ENCODE assay signal across 23 cellular contexts in genomic region chr3:59641169-59641914, GRCh38.
A peak's percentile ranks its signal among the peaks of the same experiment; 100 is the strongest.
DNase-seq lines count a peak whose midpoint lies in the region; ATAC-seq, FAIRE-seq and TF ChIP-seq lines count a peak whose summit lies in the region.
"Had no signal": no experiment of that assay in that cellular context is flagged by ENCODE, and none has a peak within 500 bp of the region (broad histone marks: within the 10 kb centered on the region; RNA-seq: fewer than 3 reads in every experiment).

No MANE protein-coding gene starts in this region.

- H3K27ac ChIP-seq in mesenchymal stem cell (ENCODE audit: low read length, poor library complexity, severe bottlenecking) (no peak overlapping the region), thoracic aorta (no peak overlapping the region)
- H3K27ac ChIP-seq: BLaER1 treated with 17β-estradiol and CSF1 and Interleukin-3, amounts not matched to agents 10 nM and 100 nM; HL-60; skin epidermis; transverse colon had no signal

- H3K18ac ChIP-seq in mesenchymal stem cell (ENCODE audit: low read depth in 1 of 2, low read length in 2 of 2): no peak overlapping the region

- H2BK5ac ChIP-seq in mesenchymal stem cell (ENCODE audit: low read depth, low read length, poor library complexity, severe bottlenecking): no peak overlapping the region

- no peak overlapping the region for H3K4ac ChIP-seq in mesenchymal stem cell (ENCODE audit: low read depth in 1 of 2, low read length in 2 of 2)

- H3K4me2 ChIP-seq in mesenchymal stem cell (ENCODE audit: low read length, poor library complexity, severe bottlenecking): no peak overlapping the region
- H3K4me2 ChIP-seq: BLaER1 treated with 17β-estradiol and CSF1 and Interleukin-3, amounts not matched to agents 10 nM and 100 nM had no signal

- no peak overlapping the region for H2AFZ ChIP-seq in mesenchymal stem cell (ENCODE audit: low read depth, low read length)

- H3K9me3 ChIP-seq in mesenchymal stem cell (ENCODE audit: control insufficient read depth, low read length) (peaks cover 7% of the 10 kb centered on the region), thoracic aorta (no peaks in the 10 kb centered on the region)
- H3K9me3 ChIP-seq: BLaER1 treated with 17β-estradiol and CSF1 and Interleukin-3, amounts not matched to agents 10 nM and 100 nM; transverse colon had no signal

- H3K4me3 ChIP-seq in mesenchymal stem cell (ENCODE audit: insufficient read depth in 1 of 2, low read depth in 1 of 2, low read length in 2 of 2) (no peak overlapping the region), thoracic aorta (no peak overlapping the region)
- H3K4me3 ChIP-seq: BLaER1 treated with 17β-estradiol and CSF1 and Interleukin-3, amounts not matched to agents 10 nM and 100 nM; K562; skin epidermis; transverse colon had no signal

- H3K14ac ChIP-seq in mesenchymal stem cell (ENCODE audit: low read length in 2 of 2): no peak overlapping the region

- ATAC-seq in thoracic aorta (ENCODE audit: insufficient number of reproducible peaks, low FRiP score, low read depth) (peak; percentile 69), GM19455 (IDR thresholded peaks at IDR 0.05; ENCODE audit: unreplicated experiment) (no peak)
- ATAC-seq: K562 had no signal

- FAIRE-seq in urothelium cell line (lab: Jason Lieb, UNC): no peak
- FAIRE-seq: GM18507, K562, RCC 7860 had no signal

- H3K4me1 ChIP-seq in mesenchymal stem cell (ENCODE audit: control insufficient read depth, insufficient read depth, low read depth, low read length) (peaks cover 3% of the 10 kb centered on the region), thoracic aorta (ENCODE audit: control insufficient read depth in 1 of 2, low read depth in 2 of 2) (peaks cover 9 to 17% of the 10 kb centered on the region in 2 donors)
- H3K4me1 ChIP-seq: BLaER1 treated with 17β-estradiol and CSF1 and Interleukin-3, amounts not matched to agents 10 nM and 100 nM had no signal

- H3K9ac ChIP-seq in mesenchymal stem cell (ENCODE audit: low read length): peak overlapping the region; percentile 17
- H3K9ac ChIP-seq: BLaER1 treated with 17β-estradiol and CSF1 and Interleukin-3, amounts not matched to agents 10 nM and 100 nM had no signal

- no peak overlapping the region for H2AK5ac ChIP-seq in mesenchymal stem cell (ENCODE audit: low read length, severe bottlenecking)

- H3K27me3 ChIP-seq in mesenchymal stem cell (ENCODE audit: control insufficient read depth in 1 of 2, insufficient read depth in 1 of 2, low read length in 2 of 2): peaks cover 11 to 28% of the 10 kb centered on the region in 2 experiments
- no peaks in the 10 kb centered on the region for H3K27me3 ChIP-seq in thoracic aorta (replicated peaks; ENCODE audit: insufficient read depth)
- H3K27me3 ChIP-seq: BLaER1 treated with 17β-estradiol and CSF1 and Interleukin-3, amounts not matched to agents 10 nM and 100 nM had no signal

- no peak for TF ChIP-seq CTCF in thoracic aorta (IDR thresholded peaks at IDR 0.05)

- DNase-seq in NCI-H226: peak; percentile 38
- DNase-seq in fibroblast of peridontal ligament (ENCODE audit: extremely low read depth): peak; percentile 96
- no peak for DNase-seq in mesenchymal stem cell
- DNase-seq in thoracic aorta (ENCODE audit: low spot score): no peak
- DNase-seq in COR-L47 (lab: John Stamatoyannopoulos, UW): no peak
- DNase-seq in epidermal melanocyte (ENCODE audit: insufficient read length, low spot score): no peak
- DNase-seq in urothelium cell line (ENCODE audit: low spot score): no peak
- DNase-seq: activated CD4-positive, alpha-beta T cell treated with anti-CD3 and anti-CD28 coated beads, Interleukin-2, amount 10 ng/mL, durations not matched to agents 7 days and 5 days; activated naive CD4-positive, alpha-beta T cell treated with anti-CD3 and anti-CD28 coated beads, Interleukin-2, amount 50 U/mL, for 16 hours; DMS 273 treated with DMSO at 0.1 percent for 48 hours; foreskin melanocyte; mesendoderm; NCI-H1092; NCI-H748 treated with DMSO at 0.1 percent for 48 hours; stimulated activated CD4-positive, alpha-beta T cell treated with anti-CD3 and anti-CD28 coated beads, Interleukin-4, amount 100 ng/mL, for 4 hours; transverse colon had no signal

- H2BK120ac ChIP-seq in mesenchymal stem cell (ENCODE audit: low read depth, low read length): no peak overlapping the region

- no peak overlapping the region for H2BK15ac ChIP-seq in mesenchymal stem cell (ENCODE audit: low read depth, poor library complexity, severe bottlenecking)

- H3K36me3 ChIP-seq in mesenchymal stem cell (ENCODE audit: control insufficient read depth in 1 of 2, insufficient read depth in 2 of 2, low read depth in 1 of 2, low read length in 2 of 2): no peaks in the 10 kb centered on the region
- H3K36me3 ChIP-seq in thoracic aorta: no peaks in the 10 kb centered on the region
- H3K36me3 ChIP-seq: BLaER1 treated with 17β-estradiol and CSF1 and Interleukin-3, amounts not matched to agents 10 nM and 100 nM; transverse colon had no signal

- 67% methylated on average over 7 of the region's 7 CpGs for WGBS in mesenchymal stem cell

- H2BK12ac ChIP-seq in mesenchymal stem cell (ENCODE audit: low read length in 2 of 2): no peak overlapping the region

- H3K23ac ChIP-seq in mesenchymal stem cell (ENCODE audit: low read length in 2 of 2): no peak overlapping the region

- no peak overlapping the region for H4K91ac ChIP-seq in mesenchymal stem cell (ENCODE audit: low read length)

- no peak overlapping the region for H4K8ac ChIP-seq in mesenchymal stem cell (ENCODE audit: low read length)

- no peaks in the 10 kb centered on the region for H3K79me1 ChIP-seq in mesenchymal stem cell (replicated peaks; ENCODE audit: low read length, poor library complexity, severe bottlenecking)

Comparison
In these comparisons a context has a peak if more than half of its experiments do, and no peak if none do; other contexts are left out.
1. DNase-seq: peak in NCI-H226 (single experiment) and fibroblast of peridontal ligament (single experiment); none in mesenchymal stem cell (single experiment), thoracic aorta (single experiment), COR-L47 (single experiment), epidermal melanocyte (single experiment) and urothelium cell line (single experiment).